ENCODE assay signal across 18 cellular contexts in genomic region chr16:57313509-57313908, GRCh38. TPM values are rescaled to one million over a fixed set of nuclear protein-coding genes. Genes with fewer than 3 reads are reported as not detected.
A peak's percentile ranks its signal among the peaks of the same experiment; 100 is the strongest.
DNase-seq lines count a peak whose midpoint lies in the region; ATAC-seq, FAIRE-seq and TF ChIP-seq lines count a peak whose summit lies in the region.
"Had no signal": no experiment of that assay in that cellular context is flagged by ENCODE, and none has a peak within 500 bp of the region (broad histone marks: within the 10 kb centered on the region; RNA-seq: fewer than 3 reads in every experiment).

No MANE protein-coding gene starts in this region.

- H3K14ac ChIP-seq in IMR-90 (replicated peaks; ENCODE audit: low read depth, low read length), result no peak overlapping the region

- in situ Hi-C loops in IMR-90 (cut with MboI; ENCODE audit: low sequenced_read_pairs), result no loop called here
- in situ Hi-C loops in GM12878 (cut with MboI), result no loop called here

- no peak for TF ChIP-seq EP300 in GM12878 (IDR thresholded peaks at IDR 0.05; ENCODE audit: borderline replicate concordance in 1 of 2, control insufficient read depth in 1 of 2, low read depth in 2 of 2, low read length in 2 of 2)
- no peak for TF ChIP-seq EP300 in suprapubic skin (IDR thresholded peaks at IDR 0.05)

- H3K9me3 ChIP-seq in IMR-90 (ENCODE audit: control insufficient read depth, insufficient read depth, low read length), result no peaks in the 10 kb centered on the region
- no peaks in the 10 kb centered on the region for H3K9me3 ChIP-seq in GM12878 (replicated peaks; ENCODE audit: control insufficient read depth, insufficient read depth, low read length)
- H3K9me3 ChIP-seq in esophagus squamous epithelium, result no peaks in the 10 kb centered on the region
- no peaks in the 10 kb centered on the region for H3K9me3 ChIP-seq in suprapubic skin
- H3K9me3 ChIP-seq: BLaER1 had no signal

- no peak overlapping the region for H2AK9ac ChIP-seq in IMR-90 (replicated peaks; ENCODE audit: low read depth, low read length, poor library complexity)

- H3K4me3 Mint-ChIP-seq in T-helper 2 cell treated with Interferon-gamma antibody and Interleukin-4, amounts not matched to agents 5 μg/mL and 100 μg/mL, for 36 hours, result no peak overlapping the region
- no peak overlapping the region for H3K4me3 Mint-ChIP-seq in stimulated activated effector memory CD8-positive, alpha-beta T cell treated with anti-CD3 and anti-CD28 coated beads, Interleukin-12 subunit alpha, Interleukin-12 subunit beta, amount 100 ng/mL, for 72 hours
- H3K4me3 Mint-ChIP-seq: GM23338 had no signal

- H3K56ac ChIP-seq in IMR-90 (ENCODE audit: extremely low read depth, insufficient read depth, low read length), result no peak overlapping the region

- H3K4me1 ChIP-seq in IMR-90 (ENCODE audit: control insufficient read depth, insufficient read depth, low read length), result peaks cover 7% of the 10 kb centered on the region
- peaks cover 16% of the 10 kb centered on the region for H3K4me1 ChIP-seq in GM12878 (ENCODE audit: control insufficient read depth, insufficient read depth, low read length)
- H3K4me1 ChIP-seq in esophagus squamous epithelium, result peaks cover 0 to 40% (median 25%) of the 10 kb centered on the region in 3 donors
- H3K4me1 ChIP-seq in suprapubic skin, result peaks cover 11% of the 10 kb centered on the region

- H2BK5ac ChIP-seq in IMR-90 (ENCODE audit: low read depth, low read length, poor library complexity, severe bottlenecking), result peak overlapping the region; percentile 22

- H3K18ac ChIP-seq in IMR-90 (ENCODE audit: low read depth, low read length), result no peak overlapping the region

- H3K9me3 Mint-ChIP-seq in T-helper 2 cell treated with Interferon-gamma antibody and Interleukin-4, amounts not matched to agents 5 μg/mL and 100 μg/mL, for 36 hours, result no peaks in the 10 kb centered on the region
- no peaks in the 10 kb centered on the region for H3K9me3 Mint-ChIP-seq in stimulated activated effector memory CD8-positive, alpha-beta T cell treated with anti-CD3 and anti-CD28 coated beads, Interleukin-12 subunit alpha, Interleukin-12 subunit beta, amount 100 ng/mL, for 72 hours
- H3K9me3 Mint-ChIP-seq: GM23338 had no signal

- H3K36me3 Mint-ChIP-seq in T-helper 2 cell treated with Interferon-gamma antibody and Interleukin-4, amounts not matched to agents 5 μg/mL and 100 μg/mL, for 36 hours (ENCODE audit: low read depth), result no peaks in the 10 kb centered on the region
- no peaks in the 10 kb centered on the region for H3K36me3 Mint-ChIP-seq in stimulated activated effector memory CD8-positive, alpha-beta T cell treated with anti-CD3 and anti-CD28 coated beads, Interleukin-12 subunit alpha, Interleukin-12 subunit beta, amount 100 ng/mL, for 72 hours

- H3K4me2 ChIP-seq in IMR-90 (ENCODE audit: low read depth, low read length), result no peak overlapping the region
- no peak overlapping the region for H3K4me2 ChIP-seq in GM12878 (ENCODE audit: control insufficient read depth, insufficient read depth)
- H3K4me2 ChIP-seq: GM23338 had no signal

- TF ChIP-seq CTCF in IMR-90 (conservative IDR thresholded peaks at IDR 0.05; ENCODE audit: low read depth, low read length), result no peak
- TF ChIP-seq CTCF in GM12878 (IDR thresholded peaks at IDR 0.05 in 2 of 3, conservative IDR thresholded peaks at IDR 0.05 in 1 of 3; ENCODE audit: control insufficient read depth in 2 of 3, extremely low read depth in 1 of 3, insufficient read depth in 1 of 3, low read depth in 3 of 3, low read length in 3 of 3), result no peak
- TF ChIP-seq CTCF in esophagus squamous epithelium (IDR thresholded peaks at IDR 0.05), result no peak
- no peak for TF ChIP-seq CTCF in suprapubic skin (IDR thresholded peaks at IDR 0.05)

- H3K27me3 ChIP-seq in IMR-90 (ENCODE audit: control insufficient read depth, insufficient read depth, low read length) (peaks cover 31% of the 10 kb centered on the region), GM12878 (replicated peaks in 1 of 2; ENCODE audit: control insufficient read depth in 2 of 2, insufficient read depth in 2 of 2, low read length in 1 of 2) (no peaks in the 10 kb centered on the region), esophagus squamous epithelium (no peaks in the 10 kb centered on the region), suprapubic skin (no peaks in the 10 kb centered on the region)
- H3K27me3 ChIP-seq: BLaER1 had no signal

- H3K4ac ChIP-seq in IMR-90 (ENCODE audit: low read depth, low read length), result no peak overlapping the region

- dilution Hi-C loops in IMR-90 (cut with HindIII; ENCODE audit: low sequenced_read_pairs, unreplicated experiment), result no loop called here

- H2AFZ ChIP-seq in IMR-90 (replicated peaks; ENCODE audit: low read length, poor library complexity) (no peak overlapping the region), GM12878 (ENCODE audit: control insufficient read depth, low read depth, low read length) (no peak overlapping the region)
- H2AFZ ChIP-seq: GM23338 had no signal

- peak overlapping the region; percentile 5 for H3K27ac Mint-ChIP-seq in T-helper 2 cell treated with Interferon-gamma antibody and Interleukin-4, amounts not matched to agents 5 μg/mL and 100 μg/mL, for 36 hours
- no peak overlapping the region for H3K27ac Mint-ChIP-seq in stimulated activated effector memory CD8-positive, alpha-beta T cell treated with anti-CD3 and anti-CD28 coated beads, Interleukin-12 subunit alpha, Interleukin-12 subunit beta, amount 100 ng/mL, for 72 hours
- H3K27ac Mint-ChIP-seq: GM23338 had no signal

- H3K79me2 ChIP-seq in GM12878 (ENCODE audit: control insufficient read depth, insufficient read depth, low read length), result no peaks in the 10 kb centered on the region

- peaks cover 18% of the 10 kb centered on the region for H3K4me1 Mint-ChIP-seq in T-helper 2 cell treated with Interferon-gamma antibody and Interleukin-4, amounts not matched to agents 5 μg/mL and 100 μg/mL, for 36 hours (ENCODE audit: low read depth)
- H3K4me1 Mint-ChIP-seq in stimulated activated effector memory CD8-positive, alpha-beta T cell treated with anti-CD3 and anti-CD28 coated beads, Interleukin-12 subunit alpha, Interleukin-12 subunit beta, amount 100 ng/mL, for 72 hours, result peaks cover 20% of the 10 kb centered on the region

- TF ChIP-seq POLR2A in IMR-90 (IDR thresholded peaks at IDR 0.05; ENCODE audit: low read depth, low read length) (no peak), GM12878 (IDR thresholded peaks at IDR 0.05; ENCODE audit: low read depth, low read length) (no peak), esophagus squamous epithelium (IDR thresholded peaks at IDR 0.05) (no peak), suprapubic skin (IDR thresholded peaks at IDR 0.05) (no peak)

- 86% methylated on average over 1 of the region's 2 CpGs; no CpG with 5 or more reads in 1 of the 2 experiments for WGBS in IMR-90 (ENCODE audit: extremely low coverage in 2 of 2, insufficient read length in 1 of 2), 2 experiments
- 89% methylated on average over 2 of the region's 2 CpGs for WGBS in GM12878 (ENCODE audit: insufficient coverage, insufficient replicate concordance, low lambda C conversion rate, missing lambda C conversion rate)
- 87 to 100% methylated on average over 2 of the region's 2 CpGs for WGBS in esophagus squamous epithelium, 2 donors
- 95% methylated on average over 2 of the region's 2 CpGs for WGBS in suprapubic skin

- H3K27ac ChIP-seq in IMR-90 (ENCODE audit: insufficient read depth, low read length) (no peak overlapping the region), GM12878 (ENCODE audit: control insufficient read depth, insufficient read depth) (no peak overlapping the region), esophagus squamous epithelium (no peak overlapping the region), suprapubic skin (no peak overlapping the region)
- H3K27ac ChIP-seq: 22Rv1, BLaER1, KMS-11, SK-N-MC had no signal

- no peaks in the 10 kb centered on the region for H3K27me3 Mint-ChIP-seq in T-helper 2 cell treated with Interferon-gamma antibody and Interleukin-4, amounts not matched to agents 5 μg/mL and 100 μg/mL, for 36 hours (ENCODE audit: low read depth)

- RAD21 ChIA-PET in GM12878 (lab: Charles Lee; ENCODE audit: unreplicated experiment), result interaction anchor here (0.8 to 2.6 kb wide), 7 partner anchors 8 to 103 kb away, joined by 3 to 7 read pairs (median 5); no protein-coding TSS in a partner anchor

- CTCF ChIA-PET in IMR-90 (lab: Yijun Ruan, JAX) (no interaction called here), GM12878 (lab: Yijun Ruan, JAX) (interaction anchor here (0.8 to 1.4 kb wide), 6 partner anchors 11 to 108 kb away, joined by 3 to 10 read pairs (median 5); no protein-coding TSS in a partner anchor)

- TF ChIP-seq RAD21 in IMR-90 (IDR thresholded peaks at IDR 0.05; ENCODE audit: low read length) (no peak), GM12878 (IDR thresholded peaks at IDR 0.05; ENCODE audit: insufficient read depth, low read depth, low read length) (no peak)

- no peak overlapping the region for H2BK15ac ChIP-seq in IMR-90 (ENCODE audit: low read depth, low read length)

- H3K23ac ChIP-seq in IMR-90 (ENCODE audit: low read depth, low read length), result no peak overlapping the region

- no peaks in the 10 kb centered on the region for H3K36me3 ChIP-seq in IMR-90 (ENCODE audit: control insufficient read depth, insufficient read depth, low read length)
- no peaks in the 10 kb centered on the region for H3K36me3 ChIP-seq in GM12878 (ENCODE audit: control insufficient read depth in 2 of 2, insufficient read depth in 2 of 2, low read length in 1 of 2)
- no peaks in the 10 kb centered on the region for H3K36me3 ChIP-seq in esophagus squamous epithelium
- H3K36me3 ChIP-seq in suprapubic skin, result no peaks in the 10 kb centered on the region
- H3K36me3 ChIP-seq: BLaER1 had no signal

- H4K8ac ChIP-seq in IMR-90 (ENCODE audit: low read depth in 2 of 2, low read length in 2 of 2), result no peak overlapping the region

- no peaks in the 10 kb centered on the region for H3K79me1 ChIP-seq in IMR-90 (ENCODE audit: low read depth in 1 of 2, low read length in 2 of 2)

- H3K9me1 ChIP-seq in IMR-90 (ENCODE audit: insufficient read depth, low read length), result peaks cover 7% of the 10 kb centered on the region

- no peak overlapping the region for H4K91ac ChIP-seq in IMR-90 (ENCODE audit: insufficient read depth, low read depth, low read length)

- H2BK20ac ChIP-seq in IMR-90 (ENCODE audit: low read depth, low read length), result no peak overlapping the region

- intact Hi-C loops in IMR-90 (cut with micrococcal nuclease) (no loop called here), GM12878 (cut with micrococcal nuclease; ENCODE audit: unreplicated experiment) (no loop called here), esophagus squamous epithelium (cut with DNase I) (no loop called here)

- DNase-seq in T-helper 2 cell treated with Interferon-gamma antibody and Interleukin-4, amounts not matched to agents 5 μg/mL and 100 μg/mL, for 36 hours (ENCODE audit: low spot score), result no peak
- no peak for DNase-seq in T-helper 2 cell
- no peak for DNase-seq in IMR-90
- no peak for DNase-seq in GM12878 (ENCODE audit: low read depth, low spot score)
- no peak for DNase-seq in stimulated activated effector memory CD8-positive, alpha-beta T cell treated with anti-CD3 and anti-CD28 coated beads, Interleukin-12 subunit alpha, Interleukin-12 subunit beta, amount 100 ng/mL, for 72 hours (ENCODE audit: low spot score in 2 of 2)
- DNase-seq in esophagus squamous epithelium (lab: John Stamatoyannopoulos, UW), result no peak
- no peak for DNase-seq in suprapubic skin (ENCODE audit: low spot score in 2 of 2)
- DNase-seq: DMS153, NCI-H1092, NCI-H1694, PC-3 had no signal

- no peak for FAIRE-seq in GM12878 (lab: Jason Lieb, UNC)

- H4K20me1 ChIP-seq in IMR-90 (ENCODE audit: insufficient read depth, low read length) (no peaks in the 10 kb centered on the region), GM12878 (ENCODE audit: control insufficient read depth, insufficient read depth) (no peaks in the 10 kb centered on the region)
- H4K20me1 ChIP-seq: BLaER1 had no signal

- H3K4me3 ChIP-seq in IMR-90 (ENCODE audit: insufficient read depth, low read depth, low read length) (no peak overlapping the region), GM12878 (no peak overlapping the region), esophagus squamous epithelium (no peak overlapping the region), suprapubic skin (no peak overlapping the region)
- H3K4me3 ChIP-seq: BLaER1, GM23338, SK-N-MC had no signal

- H4K5ac ChIP-seq in IMR-90 (ENCODE audit: low read depth, low read length), result no peak overlapping the region

- no peak overlapping the region for H2AK5ac ChIP-seq in IMR-90 (ENCODE audit: low read depth, low read length)

- no peak overlapping the region for H2BK120ac ChIP-seq in IMR-90 (ENCODE audit: low read depth, low read length)

- no peak for ATAC-seq in IMR-90 (ENCODE audit: low read depth)
- no peak for ATAC-seq in GM12878
- ATAC-seq in stimulated activated effector memory CD8-positive, alpha-beta T cell treated with anti-CD3 and anti-CD28 coated beads, Interleukin-12 subunit alpha, Interleukin-12 subunit beta, amount 100 ng/mL, for 72 hours, result peak; percentile 28
- no peak for ATAC-seq in GM19452 (IDR thresholded peaks at IDR 0.05; ENCODE audit: unreplicated experiment)
- ATAC-seq: GM23338, PC-3 had no signal

- no peak overlapping the region for H3K9ac ChIP-seq in IMR-90 (ENCODE audit: low read depth, low read length)
- no peak overlapping the region for H3K9ac ChIP-seq in GM12878 (ENCODE audit: control insufficient read depth, insufficient read depth, low read length)
- H3K9ac ChIP-seq: BLaER1, KMS-11 had no signal

- BruUV-seq in IMR-90 (replicated peaks; lab: Mats Ljungman, UMichigan) (no TSS peak), GM12878 (replicated peaks; lab: Mats Ljungman, UMichigan) (no TSS peak)

- SMC1A ChIA-PET in GM12878 (lab: Charles Lee; ENCODE audit: uncharacterized antibody, unreplicated experiment), result interaction anchor here (0.8 to 1.6 kb wide), 9 partner anchors 8 to 904 kb away, joined by 3 to 9 read pairs (median 4); no protein-coding TSS in a partner anchor

- POLR2A ChIA-PET in IMR-90 (lab: Charles Lee; ENCODE audit: unreplicated experiment) (no interaction called here), GM12878 (lab: Charles Lee) (interaction anchor here (0.5 to 1.2 kb wide), 3 partner anchors 9 to 28 kb away, joined by 4 to 6 read pairs (median 4); no protein-coding TSS in a partner anchor)

RNA-seq across cellular contexts. Expression of gene PLLP, which starts 29.0 kb away (rescaled TPM):
- total RNA-seq in IMR-90 (2012; rRNA removed) (not detected in 2 replicates), GM12878 (2014; rRNA removed) (0.65 and 0.79 TPM in 2 replicates), GM12878 (2014; rRNA removed; fragmentation: Illumina TruSeq; extraction: Trizol) (0.27 and 0.28 TPM in 2 replicates), GM12878 (2021) (0.77 and 1.3 TPM in 2 replicates), esophagus squamous epithelium (10 to 100 TPM; 15.5 to 38.5 (median 31.5) TPM), suprapubic skin (100 to 1,000 TPM in 3 of 4 donors, 10 to 100 TPM in 1; 34.7 to 215 (median 205) TPM)
- polyA plus RNA-seq in IMR-90 (2012; rRNA removed) (0.05 TPM in 1 of 2 replicates, not detected in the other), GM12878 (2011; rRNA removed) (4.5 and 5.8 TPM in 2 replicates), GM12878 (2014; fragmentation: Illumina TruSeq; extraction: Trizol) (0.44 and 0.54 TPM in 2 replicates), GM12878 (2014; fragmentation: Nextera tagmentation; extraction: Ambion mirVana) (under 1 TPM; 0.23 to 0.49 TPM), GM12878 (2014; rRNA removed) (1.2 TPM in 2 replicates), GM12878 (2016; fragmentation: Nextera tagmentation; extraction: Ambion mirVana) (under 1 TPM; 0.21 to 0.88 TPM)
- 0.04 TPM in 1 of 2 replicates, not detected in the other for polyA plus RNA-seq in IMR-90 (2012; cell fraction: cytosol; rRNA removed)
- polyA plus RNA-seq in IMR-90 (2012; cell fraction: nucleus; rRNA removed; ENCODE audit: low replicate concordance), result not detected in 2 replicates
- total RNA-seq in GM12878 (2013; cell fraction: nucleolus; rRNA removed), result 1.3 and 1.8 TPM in 2 replicates
- polyA plus RNA-seq in GM12878 (2011; ENCODE audit: low read depth), result 0.75 TPM
- polyA plus RNA-seq in GM12878 (2011; cell fraction: cytosol; rRNA removed), result 7.2 and 8.2 TPM in 2 replicates
- 2.8 and 4.8 TPM in 2 replicates for polyA plus RNA-seq in GM12878 (2011; cell fraction: nucleus; rRNA removed)
- 1.2 and 1.4 TPM in 2 replicates for polyA plus RNA-seq in GM12878 (2012)
- 2.9 and 3.6 TPM in 2 replicates for polyA minus RNA-seq in GM12878 (2011; rRNA and poly(A)+ RNA removed)
- polyA minus RNA-seq in GM12878 (2011; cell fraction: cytosol; rRNA and poly(A)+ RNA removed), result 0.94 and 1.6 TPM in 2 replicates
- 1.1 and 1.6 TPM in 2 replicates for polyA minus RNA-seq in GM12878 (2011; cell fraction: nucleus; rRNA and poly(A)+ RNA removed)

RNA-seq across cellular contexts. Expression of gene CCL22, which starts 45.1 kb away (rescaled TPM):
- total RNA-seq in IMR-90 (2012; rRNA removed) (not detected in 2 replicates), GM12878 (2014; rRNA removed) (114 and 118 TPM in 2 replicates), GM12878 (2014; rRNA removed; fragmentation: Illumina TruSeq; extraction: Trizol) (132 and 137 TPM in 2 replicates), GM12878 (2021) (704 and 775 TPM in 2 replicates), esophagus squamous epithelium (1 to 10 TPM in 1 of 4 donors, under 1 TPM in 3; 0.09 to 1.6 (median 0.38) TPM), suprapubic skin (10 to 100 TPM in 1 of 4 donors, 1 to 10 TPM in 3; 1.5 to 11.7 (median 3.3) TPM)
- polyA plus RNA-seq in IMR-90 (2012; rRNA removed) (not detected in 2 replicates), GM12878 (2011; rRNA removed) (14.5 and 38.0 TPM in 2 replicates), GM12878 (2014; fragmentation: Illumina TruSeq; extraction: Trizol) (508 and 540 TPM in 2 replicates), GM12878 (2014; fragmentation: Nextera tagmentation; extraction: Ambion mirVana) (100 to 1,000 TPM; 581 to 591 TPM), GM12878 (2014; rRNA removed) (221 and 240 TPM in 2 replicates), GM12878 (2016; fragmentation: Nextera tagmentation; extraction: Ambion mirVana) (100 to 1,000 TPM; 347 to 350 TPM)
- polyA plus RNA-seq in IMR-90 (2012; cell fraction: cytosol; rRNA removed), result not detected in 2 replicates
- polyA plus RNA-seq in IMR-90 (2012; cell fraction: nucleus; rRNA removed; ENCODE audit: low replicate concordance), result not detected in 2 replicates
- 217 and 243 TPM in 2 replicates for total RNA-seq in GM12878 (2013; cell fraction: nucleolus; rRNA removed)
- 191 TPM for polyA plus RNA-seq in GM12878 (2011; ENCODE audit: low read depth)
- 34.6 and 58.9 TPM in 2 replicates for polyA plus RNA-seq in GM12878 (2011; cell fraction: cytosol; rRNA removed)
- polyA plus RNA-seq in GM12878 (2011; cell fraction: nucleus; rRNA removed), result 20.6 TPM in 2 replicates
- 240 and 288 TPM in 2 replicates for polyA plus RNA-seq in GM12878 (2012)
- polyA minus RNA-seq in GM12878 (2011; rRNA and poly(A)+ RNA removed), result 35.3 and 36.7 TPM in 2 replicates
- polyA minus RNA-seq in GM12878 (2011; cell fraction: cytosol; rRNA and poly(A)+ RNA removed), result 35.0 and 39.2 TPM in 2 replicates
- polyA minus RNA-seq in GM12878 (2011; cell fraction: nucleus; rRNA and poly(A)+ RNA removed), result 4.6 and 6.1 TPM in 2 replicates
- total RNA-seq: GM23338, MCF 10A, PC-3 had no signal

RNA-seq across cellular contexts. Expression of gene CX3CL1, which starts 58.8 kb away (rescaled TPM):
- total RNA-seq in IMR-90 (2012; rRNA removed) (under 0.01 and 0.18 TPM in 2 replicates), GM12878 (2014; rRNA removed) (0.68 and 1.1 TPM in 2 replicates), GM12878 (2014; rRNA removed; fragmentation: Illumina TruSeq; extraction: Trizol) (0.31 and 0.41 TPM in 2 replicates), GM12878 (2021) (0.77 and 1.2 TPM in 2 replicates), esophagus squamous epithelium (10 to 100 TPM in 1 of 4 donors, 1 to 10 TPM in 3; 3.3 to 14.8 (median 7.4) TPM), suprapubic skin (10 to 100 TPM; 12.8 to 25.1 (median 13.6) TPM)
- polyA plus RNA-seq in IMR-90 (2012; rRNA removed) (0.77 and 0.89 TPM in 2 replicates), GM12878 (2011; rRNA removed) (0.59 and 1.2 TPM in 2 replicates), GM12878 (2014; fragmentation: Illumina TruSeq; extraction: Trizol) (0.48 and 0.60 TPM in 2 replicates), GM12878 (2014; fragmentation: Nextera tagmentation; extraction: Ambion mirVana) (under 1 TPM; 0.03 to 0.05 TPM), GM12878 (2014; rRNA removed) (0.63 and 1.2 TPM in 2 replicates), GM12878 (2016; fragmentation: Nextera tagmentation; extraction: Ambion mirVana) (under 1 TPM; 0.16 to 0.18 TPM)
- polyA plus RNA-seq in IMR-90 (2012; cell fraction: cytosol; rRNA removed), result 0.51 and 0.74 TPM in 2 replicates
- 0.26 and 0.50 TPM in 2 replicates for polyA plus RNA-seq in IMR-90 (2012; cell fraction: nucleus; rRNA removed; ENCODE audit: low replicate concordance)
- total RNA-seq in GM12878 (2013; cell fraction: nucleolus; rRNA removed), result 17.2 and 19.8 TPM in 2 replicates
- polyA plus RNA-seq in GM12878 (2011; ENCODE audit: low read depth), result 0.16 TPM
- polyA plus RNA-seq in GM12878 (2011; cell fraction: cytosol; rRNA removed), result 1.5 and 1.9 TPM in 2 replicates
- polyA plus RNA-seq in GM12878 (2011; cell fraction: nucleus; rRNA removed), result 2.1 and 2.6 TPM in 2 replicates
- polyA plus RNA-seq in GM12878 (2012), result 0.16 and 0.38 TPM in 2 replicates
- polyA minus RNA-seq in GM12878 (2011; rRNA and poly(A)+ RNA removed), result 1.4 and 2.1 TPM in 2 replicates
- 0.40 and 0.94 TPM in 2 replicates for polyA minus RNA-seq in GM12878 (2011; cell fraction: cytosol; rRNA and poly(A)+ RNA removed)
- 0.60 and 0.77 TPM in 2 replicates for polyA minus RNA-seq in GM12878 (2011; cell fraction: nucleus; rRNA and poly(A)+ RNA removed)
- total RNA-seq: MCF 10A, PC-3 had no signal

Comparison
In these comparisons a context has a peak if more than half of its experiments do, and no peak if none do; other contexts are left out.
1. RNA of gene PLLP, which starts 29.0 kb away (total RNA-seq): 34.7 to 215 TPM in suprapubic skin and 15.5 to 38.5 TPM in esophagus squamous epithelium; 0.27 to 1.8 TPM in GM12878 and not detected in IMR-90; every median in the first group is over 4 times any median in the second.
2. RNA of gene CCL22, which starts 45.1 kb away (total RNA-seq): 114 to 775 TPM in GM12878; 1.5 to 11.7 TPM in suprapubic skin, 0.09 to 1.6 TPM in esophagus squamous epithelium and not detected in IMR-90; every median in the first group is over 4 times any median in the second.